In the genomic region with DNA sequence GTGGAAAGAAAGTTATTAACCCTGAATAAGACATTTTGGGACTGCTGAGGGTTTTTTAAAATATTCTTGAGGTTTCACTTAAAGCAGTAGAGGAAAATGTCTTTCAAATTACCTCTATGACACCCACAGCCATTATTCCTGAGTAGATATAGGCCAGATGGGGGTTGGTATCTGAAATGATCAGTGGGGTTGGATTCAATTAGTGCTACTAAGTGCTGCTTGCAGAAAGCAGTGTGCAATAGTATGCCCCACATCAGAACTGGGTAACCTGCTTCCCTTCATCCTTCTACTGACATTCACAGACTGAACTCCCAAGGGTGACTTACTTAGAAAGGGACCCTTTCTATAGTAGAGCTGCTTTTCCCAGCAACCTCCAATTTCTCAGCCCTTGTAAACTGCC, we compare ENCODE assay signal across 2 cellular contexts.
TF ChIP-seq lines count a peak whose summit lies in the region.

No MANE protein-coding gene starts in this region.

TF ChIP-seq in GM23338, 12 proteins besides CTCF, POLR2A, EP300 and RAD21 (continues in another document):
- TF ChIP-seq, protein P1, sequence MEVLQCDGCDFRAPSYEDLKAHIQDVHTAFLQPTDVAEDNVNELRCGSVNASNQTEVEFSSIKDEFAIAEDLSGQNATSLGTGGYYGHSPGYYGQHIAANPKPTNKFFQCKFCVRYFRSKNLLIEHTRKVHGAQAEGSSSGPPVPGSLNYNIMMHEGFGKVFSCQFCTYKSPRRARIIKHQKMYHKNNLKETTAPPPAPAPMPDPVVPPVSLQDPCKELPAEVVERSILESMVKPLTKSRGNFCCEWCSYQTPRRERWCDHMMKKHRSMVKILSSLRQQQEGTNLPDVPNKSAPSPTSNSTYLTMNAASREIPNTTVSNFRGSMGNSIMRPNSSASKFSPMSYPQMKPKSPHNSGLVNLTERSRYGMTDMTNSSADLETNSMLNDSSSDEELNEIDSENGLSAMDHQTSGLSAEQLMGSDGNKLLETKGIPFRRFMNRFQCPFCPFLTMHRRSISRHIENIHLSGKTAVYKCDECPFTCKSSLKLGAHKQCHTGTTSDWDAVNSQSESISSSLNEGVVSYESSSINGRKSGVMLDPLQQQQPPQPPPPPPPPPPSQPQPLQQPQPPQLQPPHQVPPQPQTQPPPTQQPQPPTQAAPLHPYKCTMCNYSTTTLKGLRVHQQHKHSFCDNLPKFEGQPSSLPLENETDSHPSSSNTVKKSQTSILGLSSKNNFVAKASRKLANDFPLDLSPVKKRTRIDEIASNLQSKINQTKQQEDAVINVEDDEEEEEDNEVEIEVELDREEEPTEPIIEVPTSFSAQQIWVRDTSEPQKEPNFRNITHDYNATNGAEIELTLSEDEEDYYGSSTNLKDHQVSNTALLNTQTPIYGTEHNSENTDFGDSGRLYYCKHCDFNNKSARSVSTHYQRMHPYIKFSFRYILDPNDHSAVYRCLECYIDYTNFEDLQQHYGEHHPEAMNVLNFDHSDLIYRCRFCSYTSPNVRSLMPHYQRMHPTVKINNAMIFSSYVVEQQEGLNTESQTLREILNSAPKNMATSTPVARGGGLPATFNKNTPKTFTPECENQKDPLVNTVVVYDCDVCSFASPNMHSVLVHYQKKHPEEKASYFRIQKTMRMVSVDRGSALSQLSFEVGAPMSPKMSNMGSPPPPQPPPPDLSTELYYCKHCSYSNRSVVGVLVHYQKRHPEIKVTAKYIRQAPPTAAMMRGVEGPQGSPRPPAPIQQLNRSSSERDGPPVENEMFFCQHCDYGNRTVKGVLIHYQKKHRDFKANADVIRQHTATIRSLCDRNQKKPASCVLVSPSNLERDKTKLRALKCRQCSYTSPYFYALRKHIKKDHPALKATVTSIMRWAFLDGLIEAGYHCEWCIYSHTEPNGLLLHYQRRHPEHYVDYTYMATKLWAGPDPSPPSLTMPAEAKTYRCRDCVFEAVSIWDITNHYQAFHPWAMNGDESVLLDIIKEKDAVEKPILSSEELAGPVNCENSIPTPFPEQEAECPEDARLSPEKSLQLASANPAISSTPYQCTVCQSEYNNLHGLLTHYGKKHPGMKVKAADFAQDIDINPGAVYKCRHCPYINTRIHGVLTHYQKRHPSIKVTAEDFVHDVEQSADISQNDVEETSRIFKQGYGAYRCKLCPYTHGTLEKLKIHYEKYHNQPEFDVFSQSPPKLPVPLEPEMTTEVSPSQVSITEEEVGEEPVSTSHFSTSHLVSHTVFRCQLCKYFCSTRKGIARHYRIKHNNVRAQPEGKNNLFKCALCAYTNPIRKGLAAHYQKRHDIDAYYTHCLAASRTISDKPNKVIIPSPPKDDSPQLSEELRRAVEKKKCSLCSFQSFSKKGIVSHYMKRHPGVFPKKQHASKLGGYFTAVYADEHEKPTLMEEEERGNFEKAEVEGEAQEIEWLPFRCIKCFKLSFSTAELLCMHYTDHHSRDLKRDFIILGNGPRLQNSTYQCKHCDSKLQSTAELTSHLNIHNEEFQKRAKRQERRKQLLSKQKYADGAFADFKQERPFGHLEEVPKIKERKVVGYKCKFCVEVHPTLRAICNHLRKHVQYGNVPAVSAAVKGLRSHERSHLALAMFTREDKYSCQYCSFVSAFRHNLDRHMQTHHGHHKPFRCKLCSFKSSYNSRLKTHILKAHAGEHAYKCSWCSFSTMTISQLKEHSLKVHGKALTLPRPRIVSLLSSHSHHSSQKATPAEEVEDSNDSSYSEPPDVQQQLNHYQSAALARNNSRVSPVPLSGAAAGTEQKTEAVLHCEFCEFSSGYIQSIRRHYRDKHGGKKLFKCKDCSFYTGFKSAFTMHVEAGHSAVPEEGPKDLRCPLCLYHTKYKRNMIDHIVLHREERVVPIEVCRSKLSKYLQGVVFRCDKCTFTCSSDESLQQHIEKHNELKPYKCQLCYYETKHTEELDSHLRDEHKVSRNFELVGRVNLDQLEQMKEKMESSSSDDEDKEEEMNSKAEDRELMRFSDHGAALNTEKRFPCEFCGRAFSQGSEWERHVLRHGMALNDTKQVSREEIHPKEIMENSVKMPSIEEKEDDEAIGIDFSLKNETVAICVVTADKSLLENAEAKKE (CRISPR knock-in tag; IDR thresholded peaks at IDR 0.05) = no peak
- TF ChIP-seq POLR2AphosphoS5 (IDR thresholded peaks at IDR 0.05; ENCODE audit: low read depth) (no peak), ZNF114 (CRISPR knock-in tag; IDR thresholded peaks at IDR 0.05) (no peak), JUNB (IDR thresholded peaks at IDR 0.05; ENCODE audit: unreplicated experiment) (no peak), EZH2phosphoT487 (IDR thresholded peaks at IDR 0.05; ENCODE audit: unreplicated experiment) (no peak), CREB1 (CRISPR knock-in tag; IDR thresholded peaks at IDR 0.05; ENCODE audit: low read depth) (no peak), EZH2 (IDR thresholded peaks at IDR 0.05; ENCODE audit: low read depth, unreplicated experiment) (no peak), NANOG (IDR thresholded peaks at IDR 0.05; ENCODE audit: borderline replicate concordance) (no peak), ZNF331 (CRISPR knock-in tag; IDR thresholded peaks at IDR 0.05; ENCODE audit: low read depth) (no peak)
- TF ChIP-seq, protein P2, sequence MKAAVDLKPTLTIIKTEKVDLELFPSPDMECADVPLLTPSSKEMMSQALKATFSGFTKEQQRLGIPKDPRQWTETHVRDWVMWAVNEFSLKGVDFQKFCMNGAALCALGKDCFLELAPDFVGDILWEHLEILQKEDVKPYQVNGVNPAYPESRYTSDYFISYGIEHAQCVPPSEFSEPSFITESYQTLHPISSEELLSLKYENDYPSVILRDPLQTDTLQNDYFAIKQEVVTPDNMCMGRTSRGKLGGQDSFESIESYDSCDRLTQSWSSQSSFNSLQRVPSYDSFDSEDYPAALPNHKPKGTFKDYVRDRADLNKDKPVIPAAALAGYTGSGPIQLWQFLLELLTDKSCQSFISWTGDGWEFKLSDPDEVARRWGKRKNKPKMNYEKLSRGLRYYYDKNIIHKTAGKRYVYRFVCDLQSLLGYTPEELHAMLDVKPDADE (IDR thresholded peaks at IDR 0.05) = no peak

TF ChIP-seq in WTC11, 78 proteins besides CTCF, POLR2A, EP300 and RAD21 (continued from another document):
- TF ChIP-seq, protein P3, sequence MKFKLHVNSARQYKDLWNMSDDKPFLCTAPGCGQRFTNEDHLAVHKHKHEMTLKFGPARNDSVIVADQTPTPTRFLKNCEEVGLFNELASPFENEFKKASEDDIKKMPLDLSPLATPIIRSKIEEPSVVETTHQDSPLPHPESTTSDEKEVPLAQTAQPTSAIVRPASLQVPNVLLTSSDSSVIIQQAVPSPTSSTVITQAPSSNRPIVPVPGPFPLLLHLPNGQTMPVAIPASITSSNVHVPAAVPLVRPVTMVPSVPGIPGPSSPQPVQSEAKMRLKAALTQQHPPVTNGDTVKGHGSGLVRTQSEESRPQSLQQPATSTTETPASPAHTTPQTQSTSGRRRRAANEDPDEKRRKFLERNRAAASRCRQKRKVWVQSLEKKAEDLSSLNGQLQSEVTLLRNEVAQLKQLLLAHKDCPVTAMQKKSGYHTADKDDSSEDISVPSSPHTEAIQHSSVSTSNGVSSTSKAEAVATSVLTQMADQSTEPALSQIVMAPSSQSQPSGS (CRISPR knock-in tag; IDR thresholded peaks at IDR 0.05; ENCODE audit: borderline replicate concordance, low read depth) = no peak
- TF ChIP-seq, protein P4, sequence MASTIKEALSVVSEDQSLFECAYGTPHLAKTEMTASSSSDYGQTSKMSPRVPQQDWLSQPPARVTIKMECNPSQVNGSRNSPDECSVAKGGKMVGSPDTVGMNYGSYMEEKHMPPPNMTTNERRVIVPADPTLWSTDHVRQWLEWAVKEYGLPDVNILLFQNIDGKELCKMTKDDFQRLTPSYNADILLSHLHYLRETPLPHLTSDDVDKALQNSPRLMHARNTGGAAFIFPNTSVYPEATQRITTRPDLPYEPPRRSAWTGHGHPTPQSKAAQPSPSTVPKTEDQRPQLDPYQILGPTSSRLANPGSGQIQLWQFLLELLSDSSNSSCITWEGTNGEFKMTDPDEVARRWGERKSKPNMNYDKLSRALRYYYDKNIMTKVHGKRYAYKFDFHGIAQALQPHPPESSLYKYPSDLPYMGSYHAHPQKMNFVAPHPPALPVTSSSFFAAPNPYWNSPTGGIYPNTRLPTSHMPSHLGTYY (CRISPR knock-in tag; IDR thresholded peaks at IDR 0.05) = no peak
- no peak for TF ChIP-seq FOXJ3 (CRISPR knock-in tag; IDR thresholded peaks at IDR 0.05; ENCODE audit: borderline replicate concordance)
- no peak for TF ChIP-seq ZNF416 (CRISPR knock-in tag; IDR thresholded peaks at IDR 0.05)
- no peak for TF ChIP-seq JUN (CRISPR knock-in tag; IDR thresholded peaks at IDR 0.05)
- TF ChIP-seq HMGA2 (CRISPR knock-in tag; IDR thresholded peaks at IDR 0.05) = no peak
- TF ChIP-seq SOX15 (CRISPR knock-in tag; IDR thresholded peaks at IDR 0.05) = no peak
- TF ChIP-seq OVOL2 (CRISPR knock-in tag; IDR thresholded peaks at IDR 0.05; ENCODE audit: borderline replicate concordance) = no peak
- no peak for TF ChIP-seq TEAD1 (CRISPR knock-in tag; IDR thresholded peaks at IDR 0.05)
